17 cellular contexts compared by ENCODE assay signal in the genomic region with DNA sequence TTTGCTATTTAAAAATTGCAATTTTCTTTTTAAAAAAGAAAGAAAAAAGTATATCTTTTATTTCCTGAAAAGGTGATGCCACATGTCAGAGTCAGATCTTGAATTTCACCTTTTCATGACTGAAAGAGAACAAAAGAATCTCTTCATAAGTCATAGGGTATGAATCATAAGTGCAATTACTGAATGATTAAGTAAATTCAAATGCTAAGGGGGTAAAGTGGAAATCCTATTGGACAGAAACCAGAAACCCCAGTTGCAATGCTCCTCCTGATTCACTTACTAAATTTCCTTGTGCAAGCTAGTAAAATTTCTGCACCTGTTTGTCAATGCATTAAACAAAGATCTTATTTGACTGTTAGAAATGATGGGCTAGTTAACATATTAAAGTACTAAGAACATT. TPM values are rescaled to one million over a fixed set of nuclear protein-coding genes. Genes with fewer than 3 reads are reported as not detected.
DNase-seq lines count a peak whose midpoint lies in the region; ATAC-seq and TF ChIP-seq lines count a peak whose summit lies in the region.
"Had no signal": no experiment of that assay in that cellular context is flagged by ENCODE, and none has a peak within 500 bp of the region (broad histone marks: within the 10 kb centered on the region; RNA-seq: fewer than 3 reads in every experiment).

No MANE protein-coding gene starts in this region.

- H3K27ac Mint-ChIP-seq in activated naive CD8-positive, alpha-beta T cell treated with anti-CD3 and anti-CD28 coated beads, Interleukin-2, amount 50 U/mL, for 24 hours = no peak overlapping the region
- no peak overlapping the region for H3K27ac Mint-ChIP-seq in endothelial cell (ENCODE audit: unreplicated experiment)
- H3K27ac Mint-ChIP-seq: stimulated activated naive B cell treated with anti-CD40 and anti-IgM and Interleukin-4, amounts not matched to agents 10 μg/mL and 1 μg/mL and 100 μg/mL, for 72 hours had no signal

- H3K36me3 Mint-ChIP-seq in activated naive CD8-positive, alpha-beta T cell treated with anti-CD3 and anti-CD28 coated beads, Interleukin-2, amount 50 U/mL, for 24 hours (ENCODE audit: low read depth) = no peaks in the 10 kb centered on the region
- no peaks in the 10 kb centered on the region for H3K36me3 Mint-ChIP-seq in endothelial cell (ENCODE audit: low read depth, unreplicated experiment)

- 0 out of 2 replicates have a peak overlapping the region, but pooled peaks have one; percentile 10 for H3K4me2 ChIP-seq in KMS-11

- H3K9ac ChIP-seq in KMS-11 = no peak overlapping the region
- H3K9ac ChIP-seq: BLaER1 treated with 17β-estradiol and CSF1 and Interleukin-3, amounts not matched to agents 10 nM and 100 nM had no signal

- no peak for TF ChIP-seq CTCF in GM06990 (IDR thresholded peaks at IDR 0.05; ENCODE audit: insufficient read depth, low read length, poor library complexity, severe bottlenecking)
- no peak for TF ChIP-seq CTCF in KMS-11 (conservative IDR thresholded peaks at IDR 0.05; ENCODE audit: low read depth, low read length)
- TF ChIP-seq CTCF in endothelial cell (IDR thresholded peaks at IDR 0.05; ENCODE audit: unreplicated experiment) = no peak

- DNase-seq in A172 (ENCODE audit: low spot score) = peak; percentile 59
- peak; percentile 6 for DNase-seq in GM06990 (ENCODE audit: extremely low read depth, insufficient read length)
- no peak for DNase-seq in activated naive CD8-positive, alpha-beta T cell treated with anti-CD3 and anti-CD28 coated beads, Interleukin-2, amount 50 U/mL, for 24 hours
- DNase-seq in NCI-H2081 treated with DMSO at 0.1 percent for 48 hours (lab: John Stamatoyannopoulos, UW) = no peak
- no peak for DNase-seq in NCI-H2196 treated with DMSO at 0.1 percent for 48 hours (lab: John Stamatoyannopoulos, UW; ENCODE audit: unreplicated experiment)
- no peak for DNase-seq in endothelial cell (ENCODE audit: low spot score)
- DNase-seq: GDM1; KG1; NCI-H2227 treated with DMSO at 0.1 percent for 48 hours; stimulated activated naive B cell treated with anti-CD40 and anti-IgM and Interleukin-4, amounts not matched to agents 10 μg/mL and 1 μg/mL and 100 μg/mL, for 72 hours had no signal

- H3K27me3 Mint-ChIP-seq in activated naive CD8-positive, alpha-beta T cell treated with anti-CD3 and anti-CD28 coated beads, Interleukin-2, amount 50 U/mL, for 24 hours = peaks cover 2% of the 10 kb centered on the region
- H3K27me3 Mint-ChIP-seq in endothelial cell (ENCODE audit: unreplicated experiment) = no peaks in the 10 kb centered on the region
- H3K27me3 Mint-ChIP-seq: stimulated activated naive B cell treated with anti-CD40 and anti-IgM and Interleukin-4, amounts not matched to agents 10 μg/mL and 1 μg/mL and 100 μg/mL, for 72 hours had no signal

- no peak overlapping the region for H3K27ac ChIP-seq in KMS-11
- H3K27ac ChIP-seq: BLaER1 treated with 17β-estradiol and CSF1 and Interleukin-3, amounts not matched to agents 10 nM and 100 nM; cardiac muscle cell had no signal

- no peak overlapping the region for H2AFZ ChIP-seq in KMS-11 (ENCODE audit: low read depth)

- peak overlapping the region; percentile 32 for H3K4me3 ChIP-seq in GM06990 (replicated peaks; ENCODE audit: low read depth, low read length)
- H3K4me3 ChIP-seq in KMS-11 (IDR thresholded peaks at IDR 0.05; ENCODE audit: insufficient read depth, low read depth, low read length) = no peak overlapping the region
- H3K4me3 ChIP-seq: BLaER1 treated with 17β-estradiol and CSF1 and Interleukin-3, amounts not matched to agents 10 nM and 100 nM; cardiac muscle cell had no signal

- H3K36me3 ChIP-seq in GM06990 (ENCODE audit: control insufficient read depth, insufficient read depth, low read length) (no peaks in the 10 kb centered on the region), KMS-11 (ENCODE audit: insufficient read depth) (no peaks in the 10 kb centered on the region)
- H3K36me3 ChIP-seq: BLaER1 treated with 17β-estradiol and CSF1 and Interleukin-3, amounts not matched to agents 10 nM and 100 nM; cardiac muscle cell had no signal

- no peaks in the 10 kb centered on the region for H3K79me2 ChIP-seq in KMS-11 (ENCODE audit: insufficient read depth, low read depth)

- peak; percentile 50 for ATAC-seq in activated naive CD8-positive, alpha-beta T cell treated with anti-CD3 and anti-CD28 coated beads, Interleukin-2, amount 50 U/mL, for 24 hours
- no peak for ATAC-seq in GM21529 (IDR thresholded peaks at IDR 0.05; ENCODE audit: unreplicated experiment)
- ATAC-seq: Right ventricle myocardium inferior; stimulated activated naive B cell treated with anti-CD40 and anti-IgM and Interleukin-4, amounts not matched to agents 10 μg/mL and 1 μg/mL and 100 μg/mL, for 72 hours had no signal

- H3K27me3 ChIP-seq in GM06990 (replicated peaks; ENCODE audit: control insufficient read depth, insufficient read depth, low read length) = no peaks in the 10 kb centered on the region
- H3K27me3 ChIP-seq in KMS-11 (ENCODE audit: insufficient read depth, low read depth) = no peaks in the 10 kb centered on the region
- H3K27me3 ChIP-seq: BLaER1 treated with 17β-estradiol and CSF1 and Interleukin-3, amounts not matched to agents 10 nM and 100 nM; cardiac muscle cell had no signal

- no peaks in the 10 kb centered on the region for H4K20me1 ChIP-seq in KMS-11 (ENCODE audit: insufficient read depth)
- H4K20me1 ChIP-seq: BLaER1 treated with 17β-estradiol and CSF1 and Interleukin-3, amounts not matched to agents 10 nM and 100 nM had no signal

- H3K4me3 Mint-ChIP-seq in activated naive CD8-positive, alpha-beta T cell treated with anti-CD3 and anti-CD28 coated beads, Interleukin-2, amount 50 U/mL, for 24 hours = peak overlapping the region; percentile 16
- H3K4me3 Mint-ChIP-seq in endothelial cell (ENCODE audit: unreplicated experiment) = no peak overlapping the region
- H3K4me3 Mint-ChIP-seq: stimulated activated naive B cell treated with anti-CD40 and anti-IgM and Interleukin-4, amounts not matched to agents 10 μg/mL and 1 μg/mL and 100 μg/mL, for 72 hours had no signal

- H3K4me1 Mint-ChIP-seq in activated naive CD8-positive, alpha-beta T cell treated with anti-CD3 and anti-CD28 coated beads, Interleukin-2, amount 50 U/mL, for 24 hours = peaks cover 32% of the 10 kb centered on the region
- H3K4me1 Mint-ChIP-seq in endothelial cell (ENCODE audit: unreplicated experiment) = no peaks in the 10 kb centered on the region

- H3K4me1 ChIP-seq in KMS-11 (ENCODE audit: low read depth, poor library complexity, severe bottlenecking) = peaks cover 7% of the 10 kb centered on the region

- H3K9me3 Mint-ChIP-seq in activated naive CD8-positive, alpha-beta T cell treated with anti-CD3 and anti-CD28 coated beads, Interleukin-2, amount 50 U/mL, for 24 hours = no peaks in the 10 kb centered on the region
- no peaks in the 10 kb centered on the region for H3K9me3 Mint-ChIP-seq in endothelial cell (ENCODE audit: unreplicated experiment)
- H3K9me3 Mint-ChIP-seq: stimulated activated naive B cell treated with anti-CD40 and anti-IgM and Interleukin-4, amounts not matched to agents 10 μg/mL and 1 μg/mL and 100 μg/mL, for 72 hours had no signal

RNA-seq across cellular contexts. Expression of gene PRRG4, which starts 8.2 kb away (rescaled TPM):
- total RNA-seq in A172 (2014; rRNA removed; shearing (Covaris generic)) = 1.9 and 3.1 TPM in 2 replicates
- total RNA-seq in endothelial cell (ENCODE audit: unreplicated experiment) = not detected
- total RNA-seq: cardiac muscle cell had no signal

RNA-seq across cellular contexts. Expression of gene CCDC73, which starts 27.1 kb away (rescaled TPM):
- total RNA-seq in A172 (2014; rRNA removed; shearing (Covaris generic)) = not detected in 2 replicates
- total RNA-seq in endothelial cell (ENCODE audit: unreplicated experiment) = not detected
- total RNA-seq: cardiac muscle cell, endothelial cell of umbilical vein, H1, Right ventricle myocardium inferior had no signal

Comparison
In these comparisons a context has a peak if more than half of its experiments do, and no peak if none do; other contexts are left out.
1. DNase-seq: peak in A172 (single experiment) and GM06990 (single experiment); none in activated naive CD8-positive, alpha-beta T cell treated with anti-CD3 and anti-CD28 coated beads, Interleukin-2, amount 50 U/mL, for 24 hours (single experiment), NCI-H2081 treated with DMSO at 0.1 percent for 48 hours (single experiment), NCI-H2196 treated with DMSO at 0.1 percent for 48 hours (single experiment) and endothelial cell (single experiment).